ENCODE assay signal across 33 cellular contexts in the genomic region with DNA sequence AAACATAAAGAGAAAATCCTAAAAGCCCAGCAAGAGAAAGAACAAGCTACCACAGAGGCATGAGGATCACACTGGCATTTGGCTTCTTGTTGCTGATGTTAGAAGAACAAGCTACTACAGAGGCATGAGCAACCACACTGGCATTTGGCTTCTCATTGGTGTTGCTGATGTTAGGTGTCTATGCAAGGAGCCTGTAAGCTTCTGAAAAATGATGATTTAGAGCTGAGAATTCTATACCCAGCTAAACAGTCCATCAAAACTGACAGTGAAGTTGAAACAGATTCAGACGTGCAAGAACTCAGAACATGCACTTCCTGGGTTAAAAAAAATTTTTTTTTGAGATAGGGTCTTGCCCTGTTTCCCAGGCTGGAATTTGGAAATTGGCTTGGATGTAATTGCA.
"Had no signal": no experiment of that assay in that cellular context is flagged by ENCODE, and none has a peak within 500 bp of the region (broad histone marks: within the 10 kb centered on the region; RNA-seq: fewer than 3 reads in every experiment).

No MANE protein-coding gene starts in this region.

- H3K4me1 ChIP-seq: foreskin keratinocyte had no signal

- H3K4me1 Mint-ChIP-seq: activated CD4-positive, alpha-beta T cell treated with anti-CD3 and anti-CD28 coated beads, Interleukin-2, amount 10 ng/mL, durations not matched to agents 24 days and 14 days; activated CD8-positive, alpha-beta memory T cell treated with anti-CD3 and anti-CD28 coated beads, Interleukin-2, amount 10 ng/mL, durations not matched to agents 7 days and 5 days; activated naive CD4-positive, alpha-beta T cell treated with anti-CD3 and anti-CD28 coated beads, Interleukin-2, amount 50 U/mL, for 24 hours; activated naive CD8-positive, alpha-beta T cell treated with anti-CD3 and anti-CD28 coated beads for 36 hours; activated naive CD8-positive, alpha-beta T cell treated with anti-CD3 and anti-CD28 coated beads, Interleukin-2, amount 50 U/mL, for 24 hours had no signal

- ATAC-seq: activated CD4-positive, CD25-positive, alpha-beta regulatory T cell treated with anti-CD3 and anti-CD28 coated beads, Interleukin-2, amount 50 U/mL, for 24 hours; activated CD8-positive, alpha-beta memory T cell treated with anti-CD3 and anti-CD28 coated beads, Interleukin-2, amount 10 ng/mL, durations not matched to agents 7 days and 5 days; activated CD8-positive, alpha-beta T cell treated with anti-CD3 and anti-CD28 coated beads, Interleukin-2, amount 10 ng/mL, durations not matched to agents 7 days and 5 days; activated naive CD8-positive, alpha-beta T cell treated with anti-CD3 and anti-CD28 coated beads, Interleukin-2, amount 50 U/mL, for 24 hours; body of pancreas; effector memory CD8-positive, alpha-beta T cell; foreskin keratinocyte; gastrocnemius medialis had no signal

- FAIRE-seq: colon had no signal

- H3K4me3 ChIP-seq: adrenal gland, body of pancreas, esophagus muscularis mucosa, gastrocnemius medialis had no signal

- H3K36me3 Mint-ChIP-seq: activated naive CD4-positive, alpha-beta T cell treated with anti-CD3 and anti-CD28 coated beads, Interleukin-2, amount 50 U/mL, for 24 hours; activated naive CD8-positive, alpha-beta T cell treated with anti-CD3 and anti-CD28 coated beads for 36 hours had no signal

- H3K9me3 ChIP-seq: body of pancreas had no signal

- H3K27me3 Mint-ChIP-seq: activated CD4-positive, alpha-beta T cell treated with anti-CD3 and anti-CD28 coated beads, Interleukin-2, amount 10 ng/mL, durations not matched to agents 24 days and 14 days; activated naive CD4-positive, alpha-beta T cell treated with anti-CD3 and anti-CD28 coated beads, Interleukin-2, amount 50 U/mL, for 24 hours had no signal

- H3K36me3 ChIP-seq: adrenal gland, esophagus muscularis mucosa, gastrocnemius medialis, WERI-Rb-1 had no signal

- H3K27me3 ChIP-seq: adrenal gland, esophagus muscularis mucosa, gastrocnemius medialis had no signal

- H3K27ac ChIP-seq: adrenal gland, body of pancreas, esophagus muscularis mucosa, foreskin keratinocyte, gastrocnemius medialis, WERI-Rb-1 had no signal

- H3K27ac Mint-ChIP-seq: activated B cell treated with CpG ODN at 0.5 μM for 24 hours; activated CD4-positive, alpha-beta memory T cell treated with anti-CD3 and anti-CD28 coated beads for 36 hours; activated CD4-positive, alpha-beta T cell treated with anti-CD3 and anti-CD28 coated beads, Interleukin-2, amount 10 ng/mL, durations not matched to agents 24 days and 14 days; activated CD8-positive, alpha-beta memory T cell treated with anti-CD3 and anti-CD28 coated beads, Interleukin-2, amount 10 ng/mL, durations not matched to agents 7 days and 5 days; activated CD8-positive, alpha-beta T cell treated with anti-CD3 and anti-CD28 coated beads, Interleukin-2, amount 10 ng/mL, durations not matched to agents 7 days and 5 days; activated naive CD4-positive, alpha-beta T cell treated with anti-CD3 and anti-CD28 coated beads for 36 hours; activated naive CD4-positive, alpha-beta T cell treated with anti-CD3 and anti-CD28 coated beads, Interleukin-2, amount 50 U/mL, for 24 hours; activated naive CD8-positive, alpha-beta T cell treated with anti-CD3 and anti-CD28 coated beads for 36 hours; activated naive CD8-positive, alpha-beta T cell treated with anti-CD3 and anti-CD28 coated beads, Interleukin-2, amount 50 U/mL, for 24 hours; activated T-helper 1 cell treated with anti-CD3 and anti-CD28 coated beads, Interleukin-12 subunit alpha, Interleukin-12 subunit beta, Interleukin-2, Interleukin-4 antibody, amounts not matched to agents 30 ng/mL and 10 ng/mL and 1 ng/mL, durations not matched to agents 14 hours and 24 hours and 36 hours; activated T-helper 2 cell treated with anti-CD3 and anti-CD28 coated beads, Interferon-gamma antibody, Interleukin-2, Interleukin-4, amounts not matched to agents 10 μg/mL and 5 μg/mL and 100 μg/mL, durations not matched to agents 14 hours and 24 hours and 36 hours; effector memory CD8-positive, alpha-beta T cell had no signal

- H3K4me3 Mint-ChIP-seq: activated B cell treated with CpG ODN at 0.5 μM for 24 hours; activated CD4-positive, alpha-beta memory T cell treated with anti-CD3 and anti-CD28 coated beads for 36 hours; activated CD4-positive, alpha-beta T cell treated with anti-CD3 and anti-CD28 coated beads, Interleukin-2, amount 10 ng/mL, durations not matched to agents 24 days and 14 days; activated CD8-positive, alpha-beta memory T cell treated with anti-CD3 and anti-CD28 coated beads, Interleukin-2, amount 10 ng/mL, durations not matched to agents 7 days and 5 days; activated CD8-positive, alpha-beta T cell treated with anti-CD3 and anti-CD28 coated beads, Interleukin-2, amount 10 ng/mL, durations not matched to agents 7 days and 5 days; activated naive CD4-positive, alpha-beta T cell treated with anti-CD3 and anti-CD28 coated beads for 36 hours; activated naive CD4-positive, alpha-beta T cell treated with anti-CD3 and anti-CD28 coated beads, Interleukin-2, amount 50 U/mL, for 24 hours; activated naive CD8-positive, alpha-beta T cell treated with anti-CD3 and anti-CD28 coated beads for 36 hours; activated naive CD8-positive, alpha-beta T cell treated with anti-CD3 and anti-CD28 coated beads, Interleukin-2, amount 50 U/mL, for 24 hours; activated T-helper 1 cell treated with anti-CD3 and anti-CD28 coated beads, Interleukin-12 subunit alpha, Interleukin-12 subunit beta, Interleukin-2, Interleukin-4 antibody, amounts not matched to agents 30 ng/mL and 10 ng/mL and 1 ng/mL, durations not matched to agents 14 hours and 24 hours and 36 hours; effector memory CD8-positive, alpha-beta T cell had no signal

- DNase-seq: activated B cell treated with CpG ODN at 0.5 μM for 24 hours; activated CD4-positive, alpha-beta memory T cell treated with anti-CD3 and anti-CD28 coated beads for 36 hours; activated CD4-positive, alpha-beta T cell treated with anti-CD3 and anti-CD28 coated beads, Interleukin-2, amount 10 ng/mL, durations not matched to agents 24 days and 14 days; activated CD8-positive, alpha-beta memory T cell treated with anti-CD3 and anti-CD28 coated beads, Interleukin-2, amount 10 ng/mL, durations not matched to agents 7 days and 5 days; activated CD8-positive, alpha-beta memory T cell treated with anti-CD3 and anti-CD28 coated beads, Interleukin-2, amount 50 U/mL, for 4 hours; activated CD8-positive, alpha-beta T cell treated with anti-CD3 and anti-CD28 coated beads, Interleukin-2, amount 10 ng/mL, durations not matched to agents 7 days and 5 days; activated effector memory CD4-positive, alpha-beta T cell treated with anti-CD3 and anti-CD28 coated beads, Interleukin-2, amount 50 U/mL, for 16 hours; activated naive CD4-positive, alpha-beta T cell treated with anti-CD3 and anti-CD28 coated beads for 36 hours; activated naive CD8-positive, alpha-beta T cell treated with anti-CD3 and anti-CD28 coated beads for 36 hours; activated naive CD8-positive, alpha-beta T cell treated with anti-CD3 and anti-CD28 coated beads, Interleukin-2, amount 50 U/mL, for 24 hours; activated T-cell treated with anti-CD3 and anti-CD28 coated beads, Interleukin-2, amount 50 U/mL, for 1 hour; activated T-cell treated with anti-CD3 and anti-CD28 coated beads, Interleukin-2, amount 50 U/mL, for 48 hours; adrenal gland; amygdala; aorta; body of pancreas; caudate nucleus; cortex of kidney; dermis blood vessel endothelial cell; effector CD4-positive, alpha-beta T cell; effector memory CD8-positive, alpha-beta T cell; erythroblast; foreskin keratinocyte; gastrocnemius medialis; glutamatergic neuron; T-helper 2 cell; WERI-Rb-1 had no signal

- H3K9me3 Mint-ChIP-seq: activated naive CD4-positive, alpha-beta T cell treated with anti-CD3 and anti-CD28 coated beads, Interleukin-2, amount 50 U/mL, for 24 hours; effector memory CD8-positive, alpha-beta T cell had no signal
